ENCODE assay signal across 26 cellular contexts in genomic region chr10:92492748-92493240, GRCh38.
DNase-seq lines count a peak whose midpoint lies in the region; ATAC-seq and TF ChIP-seq lines count a peak whose summit lies in the region.
"Had no signal": no experiment of that assay in that cellular context is flagged by ENCODE, and none has a peak within 500 bp of the region (broad histone marks: within the 10 kb centered on the region; RNA-seq: fewer than 3 reads in every experiment).

No MANE protein-coding gene starts in this region.

- in situ Hi-C loops in ACHN (cut with HindIII; ENCODE audit: low pct_ligation_motif_present, low pct_unique_long_range_greater_than_20kb, low sequenced_read_pairs): no loop called here

- H2AK5ac ChIP-seq in trophoblast cell (ENCODE audit: low read length): no peak overlapping the region

- H3K36me3 Mint-ChIP-seq in activated CD4-positive, alpha-beta T cell treated with anti-CD3 and anti-CD28 coated beads for 36 hours (ENCODE audit: low read depth): peaks cover 31% of the 10 kb centered on the region
- H3K36me3 Mint-ChIP-seq in activated CD8-positive, alpha-beta memory T cell treated with anti-CD3 and anti-CD28 coated beads, Interleukin-2, amount 10 ng/mL, durations not matched to agents 7 days and 5 days: peaks cover 26% of the 10 kb centered on the region

- no peak for TF ChIP-seq CTCF in RWPE1 (conservative IDR thresholded peaks at IDR 0.05; ENCODE audit: low read depth)
- no peak for TF ChIP-seq CTCF in epithelial cell of esophagus (IDR thresholded peaks at IDR 0.05; ENCODE audit: insufficient read depth, low read depth, low read length, missing control alignments)

- H3K9ac ChIP-seq in trophoblast cell (ENCODE audit: low read length): no peak overlapping the region
- H3K9ac ChIP-seq: BLaER1, GM23248, KMS-11 had no signal

- no peak overlapping the region for H4K8ac ChIP-seq in trophoblast cell (ENCODE audit: low read depth, low read length)

- intact Hi-C loops in activated CD4-positive, alpha-beta T cell treated with anti-CD3 and anti-CD28 coated beads for 36 hours (cut with DNase I, micrococcal nuclease): no loop called here

- no peak overlapping the region for H2BK12ac ChIP-seq in trophoblast cell (ENCODE audit: low read length)

- H2BK5ac ChIP-seq in trophoblast cell (ENCODE audit: low read depth, low read length, poor library complexity): no peak overlapping the region

- H2AFZ ChIP-seq in trophoblast cell (ENCODE audit: insufficient read depth, low read length, poor library complexity): no peak overlapping the region
- H2AFZ ChIP-seq: GM23248, PC-9 had no signal

- no peak overlapping the region for H3K18ac ChIP-seq in trophoblast cell (ENCODE audit: low read length)

- peaks cover 2 to 6% of the 10 kb centered on the region in 2 experiments for H3K4me1 ChIP-seq in trophoblast cell (ENCODE audit: control insufficient read depth in 1 of 2, insufficient read depth in 2 of 2, low read length in 2 of 2)
- H3K4me1 ChIP-seq: BLaER1 had no signal

- H3K27me3 ChIP-seq in trophoblast cell (ENCODE audit: insufficient read depth, low read length): no peaks in the 10 kb centered on the region
- H3K27me3 ChIP-seq: BLaER1, SJSA1 had no signal

- no peak overlapping the region for H4K12ac ChIP-seq in trophoblast cell (ENCODE audit: low read depth, low read length)

- H3K79me1 ChIP-seq in trophoblast cell (ENCODE audit: low read length): no peaks in the 10 kb centered on the region

- H3K4me2 ChIP-seq in trophoblast cell (ENCODE audit: low read length): no peak overlapping the region
- H3K4me2 ChIP-seq: BLaER1, KMS-11, PC-9 had no signal

- H3K14ac ChIP-seq in trophoblast cell (ENCODE audit: low read length): no peak overlapping the region

- WGBS in trophoblast cell (ENCODE audit: extremely low coverage, insufficient coverage, insufficient read length): no CpG with 5 or more reads among the region's 6 CpGs

- H3K4me3 Mint-ChIP-seq in activated CD4-positive, alpha-beta T cell treated with anti-CD3 and anti-CD28 coated beads for 36 hours: no peak overlapping the region
- no peak overlapping the region for H3K4me3 Mint-ChIP-seq in activated CD8-positive, alpha-beta memory T cell treated with anti-CD3 and anti-CD28 coated beads, Interleukin-2, amount 10 ng/mL, durations not matched to agents 7 days and 5 days
- H3K4me3 Mint-ChIP-seq: CD4-positive, alpha-beta T cell; H9 had no signal

- CTCF ChIA-PET in activated CD4-positive, alpha-beta T cell treated with anti-CD3 and anti-CD28 coated beads for 36 hours (lab: Charles Lee): interaction anchor here (0.6 kb wide), 1 partner anchor 26 kb away, joined by 3 read pairs; no protein-coding TSS in a partner anchor
- CTCF ChIA-PET in RWPE1 (lab: Yijun Ruan, JAX): interaction anchor here (1.0 to 1.3 kb wide), 3 partner anchors 25 to 85 kb away, joined by 3 to 6 read pairs (median 5); no protein-coding TSS in a partner anchor
- CTCF ChIA-PET in activated CD8-positive, alpha-beta memory T cell treated with anti-CD3 and anti-CD28 coated beads, Interleukin-2, amount 10 ng/mL, durations not matched to agents 7 days and 5 days (lab: Charles Lee): no interaction called here

- peak; percentile 33 for ATAC-seq in activated CD4-positive, alpha-beta T cell treated with anti-CD3 and anti-CD28 coated beads for 36 hours
- no peak for ATAC-seq in GM21526 (IDR thresholded peaks at IDR 0.05; ENCODE audit: low FRiP score, unreplicated experiment)
- ATAC-seq in activated CD8-positive, alpha-beta memory T cell treated with anti-CD3 and anti-CD28 coated beads, Interleukin-2, amount 10 ng/mL, durations not matched to agents 7 days and 5 days: no peak

- POLR2A ChIA-PET in activated CD4-positive, alpha-beta T cell treated with anti-CD3 and anti-CD28 coated beads for 36 hours (lab: Charles Lee): no interaction called here
- POLR2A ChIA-PET in RWPE1 (lab: Yijun Ruan, JAX; ENCODE audit: low non-redundant PET): interaction anchor here (0.5 kb wide), 1 partner anchor 115 kb away, joined by 8 read pairs; no protein-coding TSS in a partner anchor

- no peaks in the 10 kb centered on the region for H3K4me1 Mint-ChIP-seq in activated CD4-positive, alpha-beta T cell treated with anti-CD3 and anti-CD28 coated beads for 36 hours
- no peaks in the 10 kb centered on the region for H3K4me1 Mint-ChIP-seq in activated CD8-positive, alpha-beta memory T cell treated with anti-CD3 and anti-CD28 coated beads, Interleukin-2, amount 10 ng/mL, durations not matched to agents 7 days and 5 days
- H3K4me1 Mint-ChIP-seq: H9 had no signal

- H3K9me3 ChIP-seq in trophoblast cell (ENCODE audit: insufficient read depth, low read depth, low read length): peaks cover 3% of the 10 kb centered on the region
- H3K9me3 ChIP-seq: BLaER1, SJSA1 had no signal

- no peak for DNase-seq in activated CD4-positive, alpha-beta T cell treated with anti-CD3 and anti-CD28 coated beads for 36 hours
- no peak for DNase-seq in activated CD4-positive, alpha-beta T cell treated with anti-CD3 and anti-CD28 coated beads for 48 hours
- DNase-seq in RWPE1 (ENCODE audit: low spot score) (peak; percentile 67), epithelial cell of esophagus (ENCODE audit: low read depth) (peak; percentile 78), trophoblast cell (peak; percentile 48 to 72), ACHN (no peak)
- DNase-seq in activated CD8-positive, alpha-beta memory T cell treated with anti-CD3 and anti-CD28 coated beads, Interleukin-2, amount 10 ng/mL, durations not matched to agents 7 days and 5 days: no peak
- DNase-seq: 8988T; CD4-positive, alpha-beta T cell; COR-L47; DMS53; GM23248; H9; NCI-H1048; NCI-H1417; NCI-H1694; NCI-H446; NCI-H526; NCI-H82; NK-92 treated with Interleukin-12 subunit alpha and Interleukin-12 subunit beta, amount 100 ng/mL, for 24 hours; PC-9; Right ventricle myocardium superior had no signal

- H3K36me3 ChIP-seq in trophoblast cell (ENCODE audit: control insufficient read depth in 1 of 2, insufficient read depth in 2 of 2, low read length in 2 of 2): peaks cover 7 to 14% of the 10 kb centered on the region in 2 experiments

- H3K27ac Mint-ChIP-seq in activated CD4-positive, alpha-beta T cell treated with anti-CD3 and anti-CD28 coated beads for 36 hours: no peak overlapping the region
- H3K27ac Mint-ChIP-seq in activated CD8-positive, alpha-beta memory T cell treated with anti-CD3 and anti-CD28 coated beads, Interleukin-2, amount 10 ng/mL, durations not matched to agents 7 days and 5 days: no peak overlapping the region
- H3K27ac Mint-ChIP-seq: CD4-positive, alpha-beta T cell; H9 had no signal

- H3K27me3 Mint-ChIP-seq in activated CD4-positive, alpha-beta T cell treated with anti-CD3 and anti-CD28 coated beads for 36 hours: no peaks in the 10 kb centered on the region
- no peaks in the 10 kb centered on the region for H3K27me3 Mint-ChIP-seq in activated CD8-positive, alpha-beta memory T cell treated with anti-CD3 and anti-CD28 coated beads, Interleukin-2, amount 10 ng/mL, durations not matched to agents 7 days and 5 days
- H3K27me3 Mint-ChIP-seq: CD4-positive, alpha-beta T cell had no signal

- H2BK120ac ChIP-seq in trophoblast cell (ENCODE audit: insufficient read depth, low read length, poor library complexity): no peak overlapping the region

- no peak overlapping the region for H3K23ac ChIP-seq in trophoblast cell (ENCODE audit: low read length)

- no peaks in the 10 kb centered on the region for H3K79me2 ChIP-seq in trophoblast cell (ENCODE audit: control insufficient read depth, insufficient read depth, low read length, poor library complexity)

- no peak overlapping the region for H3K27ac ChIP-seq in RWPE1
- H3K27ac ChIP-seq in trophoblast cell (ENCODE audit: low read depth, low read length): peak overlapping the region; percentile 20
- H3K27ac ChIP-seq: BLaER1, GM23248, KMS-11, PC-9, SJSA1 had no signal

- H3K4me3 ChIP-seq in epithelial cell of esophagus (ENCODE audit: low read length) (no peak overlapping the region), trophoblast cell (ENCODE audit: low read depth, low read length) (no peak overlapping the region)
- H3K4me3 ChIP-seq: BLaER1, GM23248, PC-9, SJSA1 had no signal

- no peak overlapping the region for H4K91ac ChIP-seq in trophoblast cell (ENCODE audit: low read depth, low read length)

- H3K4ac ChIP-seq in trophoblast cell (ENCODE audit: low read depth, low read length): no peak overlapping the region

- no peaks in the 10 kb centered on the region for H3K9me3 Mint-ChIP-seq in activated CD4-positive, alpha-beta T cell treated with anti-CD3 and anti-CD28 coated beads for 36 hours (ENCODE audit: low read depth)
- H3K9me3 Mint-ChIP-seq in activated CD8-positive, alpha-beta memory T cell treated with anti-CD3 and anti-CD28 coated beads, Interleukin-2, amount 10 ng/mL, durations not matched to agents 7 days and 5 days (ENCODE audit: low read depth): no peaks in the 10 kb centered on the region
- H3K9me3 Mint-ChIP-seq: CD4-positive, alpha-beta T cell; H9 had no signal

Comparison
In these comparisons a context has a peak if more than half of its experiments do, and no peak if none do; other contexts are left out.
1. DNase-seq: peak in RWPE1 (single experiment), epithelial cell of esophagus (single experiment) and trophoblast cell (2 of 2); none in activated CD4-positive, alpha-beta T cell treated with anti-CD3 and anti-CD28 coated beads for 36 hours (single experiment), activated CD4-positive, alpha-beta T cell treated with anti-CD3 and anti-CD28 coated beads for 48 hours (single experiment), ACHN (single experiment) and activated CD8-positive, alpha-beta memory T cell treated with anti-CD3 and anti-CD28 coated beads, Interleukin-2, amount 10 ng/mL, durations not matched to agents 7 days and 5 days (single experiment).